Comparison of ENCODE assay signal across 2 cellular contexts in the genomic region with DNA sequence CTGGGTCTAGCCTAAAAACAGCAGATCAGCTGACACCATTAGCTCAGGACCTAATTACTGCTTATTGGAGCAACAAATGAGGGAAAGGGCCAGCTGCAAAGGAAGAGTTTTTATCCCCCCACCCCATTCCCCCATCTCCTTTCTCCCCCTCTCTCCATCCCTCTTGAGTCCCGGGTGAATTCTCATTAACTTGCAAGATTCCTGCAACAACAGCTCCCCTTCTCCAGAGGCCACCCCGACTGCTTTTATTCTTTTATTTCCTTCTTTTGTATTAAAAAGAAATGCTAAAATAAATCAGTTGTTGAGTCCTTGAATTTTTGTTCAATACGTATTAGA.
TF ChIP-seq lines count a peak whose summit lies in the region.

No MANE protein-coding gene starts in this region.

TF ChIP-seq in IMR-90, 13 proteins besides CTCF, POLR2A, EP300 and RAD21:
- TF ChIP-seq MAZ (IDR thresholded peaks at IDR 0.05; ENCODE audit: borderline replicate concordance, low read depth, low read length) (no peak), CHD1 (IDR thresholded peaks at IDR 0.05; ENCODE audit: low read depth, low read length) (no peak), SMC3 (IDR thresholded peaks at IDR 0.05; ENCODE audit: low read depth, low read length) (no peak), MXI1 (IDR thresholded peaks at IDR 0.05; ENCODE audit: borderline replicate concordance, low read depth, low read length) (no peak)
- TF ChIP-seq, protein P1, sequence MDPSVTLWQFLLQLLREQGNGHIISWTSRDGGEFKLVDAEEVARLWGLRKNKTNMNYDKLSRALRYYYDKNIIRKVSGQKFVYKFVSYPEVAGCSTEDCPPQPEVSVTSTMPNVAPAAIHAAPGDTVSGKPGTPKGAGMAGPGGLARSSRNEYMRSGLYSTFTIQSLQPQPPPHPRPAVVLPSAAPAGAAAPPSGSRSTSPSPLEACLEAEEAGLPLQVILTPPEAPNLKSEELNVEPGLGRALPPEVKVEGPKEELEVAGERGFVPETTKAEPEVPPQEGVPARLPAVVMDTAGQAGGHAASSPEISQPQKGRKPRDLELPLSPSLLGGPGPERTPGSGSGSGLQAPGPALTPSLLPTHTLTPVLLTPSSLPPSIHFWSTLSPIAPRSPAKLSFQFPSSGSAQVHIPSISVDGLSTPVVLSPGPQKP (IDR thresholded peaks at IDR 0.05; ENCODE audit: borderline replicate concordance, low read depth, low read length) = no peak
TF ChIP-seq in IMR-90: peak in this region for 0.

TF ChIP-seq in H1, 55 proteins besides CTCF, POLR2A, EP300 and RAD21:
- TF ChIP-seq, protein P2, sequence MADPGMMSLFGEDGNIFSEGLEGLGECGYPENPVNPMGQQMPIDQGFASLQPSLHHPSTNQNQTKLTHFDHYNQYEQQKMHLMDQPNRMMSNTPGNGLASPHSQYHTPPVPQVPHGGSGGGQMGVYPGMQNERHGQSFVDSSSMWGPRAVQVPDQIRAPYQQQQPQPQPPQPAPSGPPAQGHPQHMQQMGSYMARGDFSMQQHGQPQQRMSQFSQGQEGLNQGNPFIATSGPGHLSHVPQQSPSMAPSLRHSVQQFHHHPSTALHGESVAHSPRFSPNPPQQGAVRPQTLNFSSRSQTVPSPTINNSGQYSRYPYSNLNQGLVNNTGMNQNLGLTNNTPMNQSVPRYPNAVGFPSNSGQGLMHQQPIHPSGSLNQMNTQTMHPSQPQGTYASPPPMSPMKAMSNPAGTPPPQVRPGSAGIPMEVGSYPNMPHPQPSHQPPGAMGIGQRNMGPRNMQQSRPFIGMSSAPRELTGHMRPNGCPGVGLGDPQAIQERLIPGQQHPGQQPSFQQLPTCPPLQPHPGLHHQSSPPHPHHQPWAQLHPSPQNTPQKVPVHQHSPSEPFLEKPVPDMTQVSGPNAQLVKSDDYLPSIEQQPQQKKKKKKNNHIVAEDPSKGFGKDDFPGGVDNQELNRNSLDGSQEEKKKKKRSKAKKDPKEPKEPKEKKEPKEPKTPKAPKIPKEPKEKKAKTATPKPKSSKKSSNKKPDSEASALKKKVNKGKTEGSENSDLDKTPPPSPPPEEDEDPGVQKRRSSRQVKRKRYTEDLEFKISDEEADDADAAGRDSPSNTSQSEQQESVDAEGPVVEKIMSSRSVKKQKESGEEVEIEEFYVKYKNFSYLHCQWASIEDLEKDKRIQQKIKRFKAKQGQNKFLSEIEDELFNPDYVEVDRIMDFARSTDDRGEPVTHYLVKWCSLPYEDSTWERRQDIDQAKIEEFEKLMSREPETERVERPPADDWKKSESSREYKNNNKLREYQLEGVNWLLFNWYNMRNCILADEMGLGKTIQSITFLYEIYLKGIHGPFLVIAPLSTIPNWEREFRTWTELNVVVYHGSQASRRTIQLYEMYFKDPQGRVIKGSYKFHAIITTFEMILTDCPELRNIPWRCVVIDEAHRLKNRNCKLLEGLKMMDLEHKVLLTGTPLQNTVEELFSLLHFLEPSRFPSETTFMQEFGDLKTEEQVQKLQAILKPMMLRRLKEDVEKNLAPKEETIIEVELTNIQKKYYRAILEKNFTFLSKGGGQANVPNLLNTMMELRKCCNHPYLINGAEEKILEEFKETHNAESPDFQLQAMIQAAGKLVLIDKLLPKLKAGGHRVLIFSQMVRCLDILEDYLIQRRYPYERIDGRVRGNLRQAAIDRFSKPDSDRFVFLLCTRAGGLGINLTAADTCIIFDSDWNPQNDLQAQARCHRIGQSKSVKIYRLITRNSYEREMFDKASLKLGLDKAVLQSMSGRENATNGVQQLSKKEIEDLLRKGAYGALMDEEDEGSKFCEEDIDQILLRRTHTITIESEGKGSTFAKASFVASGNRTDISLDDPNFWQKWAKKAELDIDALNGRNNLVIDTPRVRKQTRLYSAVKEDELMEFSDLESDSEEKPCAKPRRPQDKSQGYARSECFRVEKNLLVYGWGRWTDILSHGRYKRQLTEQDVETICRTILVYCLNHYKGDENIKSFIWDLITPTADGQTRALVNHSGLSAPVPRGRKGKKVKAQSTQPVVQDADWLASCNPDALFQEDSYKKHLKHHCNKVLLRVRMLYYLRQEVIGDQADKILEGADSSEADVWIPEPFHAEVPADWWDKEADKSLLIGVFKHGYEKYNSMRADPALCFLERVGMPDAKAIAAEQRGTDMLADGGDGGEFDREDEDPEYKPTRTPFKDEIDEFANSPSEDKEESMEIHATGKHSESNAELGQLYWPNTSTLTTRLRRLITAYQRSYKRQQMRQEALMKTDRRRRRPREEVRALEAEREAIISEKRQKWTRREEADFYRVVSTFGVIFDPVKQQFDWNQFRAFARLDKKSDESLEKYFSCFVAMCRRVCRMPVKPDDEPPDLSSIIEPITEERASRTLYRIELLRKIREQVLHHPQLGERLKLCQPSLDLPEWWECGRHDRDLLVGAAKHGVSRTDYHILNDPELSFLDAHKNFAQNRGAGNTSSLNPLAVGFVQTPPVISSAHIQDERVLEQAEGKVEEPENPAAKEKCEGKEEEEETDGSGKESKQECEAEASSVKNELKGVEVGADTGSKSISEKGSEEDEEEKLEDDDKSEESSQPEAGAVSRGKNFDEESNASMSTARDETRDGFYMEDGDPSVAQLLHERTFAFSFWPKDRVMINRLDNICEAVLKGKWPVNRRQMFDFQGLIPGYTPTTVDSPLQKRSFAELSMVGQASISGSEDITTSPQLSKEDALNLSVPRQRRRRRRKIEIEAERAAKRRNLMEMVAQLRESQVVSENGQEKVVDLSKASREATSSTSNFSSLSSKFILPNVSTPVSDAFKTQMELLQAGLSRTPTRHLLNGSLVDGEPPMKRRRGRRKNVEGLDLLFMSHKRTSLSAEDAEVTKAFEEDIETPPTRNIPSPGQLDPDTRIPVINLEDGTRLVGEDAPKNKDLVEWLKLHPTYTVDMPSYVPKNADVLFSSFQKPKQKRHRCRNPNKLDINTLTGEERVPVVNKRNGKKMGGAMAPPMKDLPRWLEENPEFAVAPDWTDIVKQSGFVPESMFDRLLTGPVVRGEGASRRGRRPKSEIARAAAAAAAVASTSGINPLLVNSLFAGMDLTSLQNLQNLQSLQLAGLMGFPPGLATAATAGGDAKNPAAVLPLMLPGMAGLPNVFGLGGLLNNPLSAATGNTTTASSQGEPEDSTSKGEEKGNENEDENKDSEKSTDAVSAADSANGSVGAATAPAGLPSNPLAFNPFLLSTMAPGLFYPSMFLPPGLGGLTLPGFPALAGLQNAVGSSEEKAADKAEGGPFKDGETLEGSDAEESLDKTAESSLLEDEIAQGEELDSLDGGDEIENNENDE (IDR thresholded peaks at IDR 0.05; ENCODE audit: insufficient replicate concordance, low read length) = no peak
- TF ChIP-seq, protein P3, sequence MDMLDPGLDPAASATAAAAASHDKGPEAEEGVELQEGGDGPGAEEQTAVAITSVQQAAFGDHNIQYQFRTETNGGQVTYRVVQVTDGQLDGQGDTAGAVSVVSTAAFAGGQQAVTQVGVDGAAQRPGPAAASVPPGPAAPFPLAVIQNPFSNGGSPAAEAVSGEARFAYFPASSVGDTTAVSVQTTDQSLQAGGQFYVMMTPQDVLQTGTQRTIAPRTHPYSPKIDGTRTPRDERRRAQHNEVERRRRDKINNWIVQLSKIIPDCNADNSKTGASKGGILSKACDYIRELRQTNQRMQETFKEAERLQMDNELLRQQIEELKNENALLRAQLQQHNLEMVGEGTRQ (IDR thresholded peaks at IDR 0.05; ENCODE audit: low read length) = peak; percentile 48; the same call in 1 of the 2 replicates
- TF ChIP-seq EZH2 (IDR thresholded peaks at IDR 0.05; ENCODE audit: low read depth, low read length, severe bottlenecking) = no peak
